ENCODE assay signal across 1 cellular context in genomic region chr22:24164243-24164642, GRCh38.
TF ChIP-seq lines count a peak whose summit lies in the region.

No MANE protein-coding gene starts in this region.

TF ChIP-seq in GM23338, 12 proteins besides CTCF, POLR2A, EP300 and RAD21 (continued from another document):
- TF ChIP-seq REST (IDR thresholded peaks at IDR 0.05; ENCODE audit: unreplicated experiment) (no peak), STAT1 (IDR thresholded peaks at IDR 0.05; ENCODE audit: unreplicated experiment) (no peak), CREB1 (CRISPR knock-in tag; IDR thresholded peaks at IDR 0.05; ENCODE audit: low read depth) (no peak), NANOG (IDR thresholded peaks at IDR 0.05; ENCODE audit: borderline replicate concordance) (no peak), EZH2 (IDR thresholded peaks at IDR 0.05; ENCODE audit: low read depth, unreplicated experiment) (no peak), ETS1 (IDR thresholded peaks at IDR 0.05) (no peak), ZNF114 (CRISPR knock-in tag; IDR thresholded peaks at IDR 0.05) (no peak)
